22 cellular contexts compared by ENCODE assay signal in genomic region chr2:73488079-73488478, GRCh38.
A peak's percentile ranks its signal among the peaks of the same experiment; 100 is the strongest.
DNase-seq lines count a peak whose midpoint lies in the region; ATAC-seq and TF ChIP-seq lines count a peak whose summit lies in the region.
"Had no signal": no experiment of that assay in that cellular context is flagged by ENCODE, and none has a peak within 500 bp of the region (broad histone marks: within the 10 kb centered on the region; RNA-seq: fewer than 3 reads in every experiment).

No MANE protein-coding gene starts in this region.

- no peak overlapping the region for H3K27ac Mint-ChIP-seq in natural killer cell treated with Interleukin-12 subunit alpha and Interleukin-12 subunit beta and Interleukin-15 and Interleukin-18, amount 100 ng/mL, for 72 hours
- H3K27ac Mint-ChIP-seq in natural killer cell: no peak overlapping the region
- H3K27ac Mint-ChIP-seq in Caco-2 (ENCODE audit: unreplicated experiment): no peak overlapping the region
- no peak overlapping the region for H3K27ac Mint-ChIP-seq in activated CD8-positive, alpha-beta T cell treated with anti-CD3 and anti-CD28 coated beads, Interleukin-2, amount 10 ng/mL, durations not matched to agents 7 days and 5 days
- H3K27ac Mint-ChIP-seq: CD14-positive monocyte; CD4-positive, alpha-beta memory T cell; CD4-positive, CD25-positive, alpha-beta regulatory T cell had no signal

- DNase-seq in natural killer cell treated with Interleukin-12 subunit alpha and Interleukin-12 subunit beta and Interleukin-15 and Interleukin-18, amount 100 ng/mL, for 72 hours (ENCODE audit: low spot score): no peak
- DNase-seq in natural killer cell (no peak), neuronal stem cell (ENCODE audit: low spot score) (no peak), sigmoid colon (peak; percentile 47), upper lobe of right lung (no peak), DMS79 treated with DMSO at 0.1 percent for 48 hours (lab: John Stamatoyannopoulos, UW) (no peak), Caco-2 (no peak)
- no peak for DNase-seq in activated CD8-positive, alpha-beta T cell treated with anti-CD3 and anti-CD28 coated beads, Interleukin-2, amount 10 ng/mL, durations not matched to agents 7 days and 5 days
- DNase-seq: 8988T; ACHN; BE2C; C1 segment of cervical spinal cord; Calu3; CD4-positive, CD25-positive, alpha-beta regulatory T cell; CD8-positive, alpha-beta memory T cell; COR-L47; DMS53; DMS79; GF-D8 had no signal

- H3K14ac ChIP-seq in neuronal stem cell (ENCODE audit: low read length): peak overlapping the region; percentile 47

- H3K23ac ChIP-seq in neuronal stem cell (ENCODE audit: low read depth, low read length, poor library complexity): peak overlapping the region; percentile 67

- no peak for TF ChIP-seq CTCF in natural killer cell (IDR thresholded peaks at IDR 0.05)
- no peak for TF ChIP-seq CTCF in sigmoid colon (IDR thresholded peaks at IDR 0.05)
- TF ChIP-seq CTCF in upper lobe of right lung (IDR thresholded peaks at IDR 0.05): no peak
- TF ChIP-seq CTCF in Caco-2 (IDR thresholded peaks at IDR 0.05; ENCODE audit: insufficient read depth in 1 of 2, low read depth in 1 of 2, low read length in 1 of 2, severe bottlenecking in 1 of 2, unreplicated experiment in 1 of 2): no peak

- CTCF ChIA-PET in Caco-2 (lab: Charles Lee): no interaction called here
- CTCF ChIA-PET in activated CD8-positive, alpha-beta T cell treated with anti-CD3 and anti-CD28 coated beads, Interleukin-2, amount 10 ng/mL, durations not matched to agents 7 days and 5 days (lab: Charles Lee): no interaction called here

- H3K4me1 ChIP-seq in neuronal stem cell (ENCODE audit: control insufficient read depth in 2 of 2, insufficient read depth in 1 of 2, low read depth in 1 of 2, low read length in 2 of 2): peaks cover 0 to 6% of the 10 kb centered on the region in 2 donors
- no peaks in the 10 kb centered on the region for H3K4me1 ChIP-seq in sigmoid colon
- H3K4me1 ChIP-seq in upper lobe of right lung: no peaks in the 10 kb centered on the region
- H3K4me1 ChIP-seq in Caco-2: no peaks in the 10 kb centered on the region
- H3K4me1 ChIP-seq: BE2C had no signal

- peaks cover 4% of the 10 kb centered on the region for H3K79me1 ChIP-seq in neuronal stem cell (ENCODE audit: low read depth, low read length)

- H3K27ac ChIP-seq in neuronal stem cell (replicated peaks; ENCODE audit: low read length) (no peak overlapping the region), sigmoid colon (no peak overlapping the region), upper lobe of right lung (no peak overlapping the region)
- H3K27ac ChIP-seq: BLaER1 had no signal

- H2BK15ac ChIP-seq in neuronal stem cell (ENCODE audit: low read length): no peak overlapping the region

- no peak overlapping the region for H3K9ac ChIP-seq in neuronal stem cell (ENCODE audit: low read depth, low read length, poor library complexity)
- H3K9ac ChIP-seq: BLaER1 had no signal

- no TSS peak for BruUV-seq in Caco-2 (replicated peaks; lab: Mats Ljungman, UMichigan)

- H3K4me3 Mint-ChIP-seq in natural killer cell treated with Interleukin-12 subunit alpha and Interleukin-12 subunit beta and Interleukin-15 and Interleukin-18, amount 100 ng/mL, for 72 hours: no peak overlapping the region
- H3K4me3 Mint-ChIP-seq in natural killer cell (no peak overlapping the region), Caco-2 (ENCODE audit: unreplicated experiment) (no peak overlapping the region)
- H3K4me3 Mint-ChIP-seq in activated CD8-positive, alpha-beta T cell treated with anti-CD3 and anti-CD28 coated beads, Interleukin-2, amount 10 ng/mL, durations not matched to agents 7 days and 5 days: no peak overlapping the region
- H3K4me3 Mint-ChIP-seq: CD14-positive monocyte; CD4-positive, alpha-beta memory T cell; CD8-positive, alpha-beta memory T cell had no signal

- H3K36me3 ChIP-seq in neuronal stem cell (replicated peaks in 1 of 2; ENCODE audit: control insufficient read depth in 2 of 2, insufficient read depth in 2 of 2, low read length in 2 of 2): peaks cover 19 to 56% of the 10 kb centered on the region in 2 donors
- peaks cover 0 to 30% (median 10%) of the 10 kb centered on the region in 4 donors for H3K36me3 ChIP-seq in sigmoid colon
- H3K36me3 ChIP-seq in upper lobe of right lung: peaks cover 20% of the 10 kb centered on the region
- H3K36me3 ChIP-seq in Caco-2 (ENCODE audit: control insufficient read depth, insufficient read depth, low read length): no peaks in the 10 kb centered on the region
- H3K36me3 ChIP-seq: BE2C had no signal

- no peak overlapping the region for H2BK5ac ChIP-seq in neuronal stem cell (ENCODE audit: low read length)

- peaks cover 25% of the 10 kb centered on the region for H3K36me3 Mint-ChIP-seq in natural killer cell treated with Interleukin-12 subunit alpha and Interleukin-12 subunit beta and Interleukin-15 and Interleukin-18, amount 100 ng/mL, for 72 hours
- H3K36me3 Mint-ChIP-seq in natural killer cell (peaks cover 25% of the 10 kb centered on the region), Caco-2 (ENCODE audit: insufficient read depth, unreplicated experiment) (no peaks in the 10 kb centered on the region)
- peaks cover 46% of the 10 kb centered on the region for H3K36me3 Mint-ChIP-seq in activated CD8-positive, alpha-beta T cell treated with anti-CD3 and anti-CD28 coated beads, Interleukin-2, amount 10 ng/mL, durations not matched to agents 7 days and 5 days (ENCODE audit: low read depth)

- TF ChIP-seq POLR2A in sigmoid colon (IDR thresholded peaks at IDR 0.05): no peak

- H3K4me3 ChIP-seq in neuronal stem cell (ENCODE audit: low read length in 2 of 2): peak overlapping the region in 1 of 2 donors; percentile 22
- no peak overlapping the region for H3K4me3 ChIP-seq in sigmoid colon
- no peak overlapping the region for H3K4me3 ChIP-seq in upper lobe of right lung
- no peak overlapping the region for H3K4me3 ChIP-seq in Caco-2 (ENCODE audit: low read depth, low read length)

- no peak for TF ChIP-seq EP300 in sigmoid colon (IDR thresholded peaks at IDR 0.05)

- H3K27me3 ChIP-seq in neuronal stem cell (ENCODE audit: control insufficient read depth in 3 of 3, insufficient read depth in 3 of 3, low read depth in 1 of 3, low read length in 3 of 3) (no peaks in the 10 kb centered on the region), sigmoid colon (no peaks in the 10 kb centered on the region), upper lobe of right lung (no peaks in the 10 kb centered on the region), Caco-2 (replicated peaks; ENCODE audit: control insufficient read depth, insufficient read depth, low read length) (no peaks in the 10 kb centered on the region)
- H3K27me3 ChIP-seq: BE2C, BLaER1 had no signal

- no peak overlapping the region for H3K4me2 ChIP-seq in neuronal stem cell (ENCODE audit: insufficient read depth, low read length, poor library complexity, severe bottlenecking)
- H3K4me2 ChIP-seq: BLaER1 had no signal

- peak overlapping the region; percentile 9 for H4K8ac ChIP-seq in neuronal stem cell (ENCODE audit: low read depth, low read length)

- H2AFZ ChIP-seq in neuronal stem cell (ENCODE audit: low read length): no peak overlapping the region

- peaks cover 5% of the 10 kb centered on the region in 2 donors for H3K9me3 ChIP-seq in neuronal stem cell (replicated peaks in 1 of 2; ENCODE audit: control insufficient read depth in 2 of 2, insufficient read depth in 1 of 2, low read depth in 1 of 2, low read length in 2 of 2)
- H3K9me3 ChIP-seq in sigmoid colon: no peaks in the 10 kb centered on the region
- H3K9me3 ChIP-seq in upper lobe of right lung: no peaks in the 10 kb centered on the region
- H3K9me3 ChIP-seq in Caco-2: no peaks in the 10 kb centered on the region
- H3K9me3 ChIP-seq: BE2C had no signal

- WGBS in neuronal stem cell (ENCODE audit: extremely low coverage in 2 of 2, insufficient read length in 2 of 2, insufficient replicate concordance in 1 of 2), 2 donors: no CpG with 5 or more reads among the region's 7 CpGs
- 97% methylated on average over 7 of the region's 7 CpGs for WGBS in sigmoid colon, 2 donors

- H2AK5ac ChIP-seq in neuronal stem cell (ENCODE audit: low read depth, low read length): no peak overlapping the region

- intact Hi-C loops in natural killer cell (cut with micrococcal nuclease) (no loop called here), sigmoid colon (cut with DNase I) (no loop called here), upper lobe of right lung (cut with DNase I) (no loop called here), Caco-2 (cut with micrococcal nuclease; ENCODE audit: unreplicated experiment) (no loop called here)

- no peak overlapping the region for H3K4ac ChIP-seq in neuronal stem cell (ENCODE audit: low read length)

- no peak overlapping the region for H2BK120ac ChIP-seq in neuronal stem cell (ENCODE audit: low read depth, low read length)

- POLR2A ChIA-PET in Caco-2 (lab: Charles Lee): no interaction called here
- POLR2A ChIA-PET in activated CD8-positive, alpha-beta T cell treated with anti-CD3 and anti-CD28 coated beads, Interleukin-2, amount 10 ng/mL, durations not matched to agents 7 days and 5 days (lab: Charles Lee): no interaction called here

- no peaks in the 10 kb centered on the region for H3K27me3 Mint-ChIP-seq in natural killer cell treated with Interleukin-12 subunit alpha and Interleukin-12 subunit beta and Interleukin-15 and Interleukin-18, amount 100 ng/mL, for 72 hours
- H3K27me3 Mint-ChIP-seq in natural killer cell (ENCODE audit: low read depth in 2 of 2): no peaks in the 10 kb centered on the region
- H3K27me3 Mint-ChIP-seq in Caco-2 (ENCODE audit: insufficient read depth, unreplicated experiment): no peaks in the 10 kb centered on the region
- H3K27me3 Mint-ChIP-seq in activated CD8-positive, alpha-beta T cell treated with anti-CD3 and anti-CD28 coated beads, Interleukin-2, amount 10 ng/mL, durations not matched to agents 7 days and 5 days (ENCODE audit: low read depth): no peaks in the 10 kb centered on the region
- H3K27me3 Mint-ChIP-seq: CD4-positive, alpha-beta memory T cell; CD4-positive, CD25-positive, alpha-beta regulatory T cell; CD8-positive, alpha-beta memory T cell had no signal

- peak overlapping the region; percentile 72 for H3K18ac ChIP-seq in neuronal stem cell (ENCODE audit: low read length)

- H4K91ac ChIP-seq in neuronal stem cell (ENCODE audit: low read depth, low read length, poor library complexity): no peak overlapping the region

- no peak overlapping the region for H2BK12ac ChIP-seq in neuronal stem cell (ENCODE audit: low read length)

- peaks cover 3% of the 10 kb centered on the region for H3K9me3 Mint-ChIP-seq in natural killer cell treated with Interleukin-12 subunit alpha and Interleukin-12 subunit beta and Interleukin-15 and Interleukin-18, amount 100 ng/mL, for 72 hours
- H3K9me3 Mint-ChIP-seq in natural killer cell: peaks cover 2 to 3% of the 10 kb centered on the region in 2 donors
- peaks cover 10% of the 10 kb centered on the region for H3K9me3 Mint-ChIP-seq in Caco-2 (ENCODE audit: unreplicated experiment)
- H3K9me3 Mint-ChIP-seq in activated CD8-positive, alpha-beta T cell treated with anti-CD3 and anti-CD28 coated beads, Interleukin-2, amount 10 ng/mL, durations not matched to agents 7 days and 5 days (ENCODE audit: insufficient read depth): no peaks in the 10 kb centered on the region

- H3K4me1 Mint-ChIP-seq in natural killer cell treated with Interleukin-12 subunit alpha and Interleukin-12 subunit beta and Interleukin-15 and Interleukin-18, amount 100 ng/mL, for 72 hours (ENCODE audit: low read depth in 2 of 2): peaks cover 5 to 10% of the 10 kb centered on the region in 2 donors
- H3K4me1 Mint-ChIP-seq in natural killer cell: peaks cover 13 to 22% of the 10 kb centered on the region in 2 donors
- H3K4me1 Mint-ChIP-seq in Caco-2 (ENCODE audit: low read depth, unreplicated experiment): no peaks in the 10 kb centered on the region
- H3K4me1 Mint-ChIP-seq in activated CD8-positive, alpha-beta T cell treated with anti-CD3 and anti-CD28 coated beads, Interleukin-2, amount 10 ng/mL, durations not matched to agents 7 days and 5 days (ENCODE audit: low read depth): peaks cover 14% of the 10 kb centered on the region

- ATAC-seq in natural killer cell treated with Interleukin-12 subunit alpha and Interleukin-12 subunit beta and Interleukin-15 and Interleukin-18, amount 100 ng/mL, for 72 hours: peak; percentile 36 to 43
- ATAC-seq in natural killer cell (no peak), upper lobe of right lung (peak; percentile 41)
- ATAC-seq in activated CD8-positive, alpha-beta T cell treated with anti-CD3 and anti-CD28 coated beads, Interleukin-2, amount 10 ng/mL, durations not matched to agents 7 days and 5 days: no peak

Comparison
In these comparisons a context has a peak if more than half of its experiments do, and no peak if none do; other contexts are left out.
1. ATAC-seq: peak in natural killer cell treated with Interleukin-12 subunit alpha and Interleukin-12 subunit beta and Interleukin-15 and Interleukin-18, amount 100 ng/mL, for 72 hours (2 of 2) and upper lobe of right lung (single experiment); none in natural killer cell (0 of 3) and activated CD8-positive, alpha-beta T cell treated with anti-CD3 and anti-CD28 coated beads, Interleukin-2, amount 10 ng/mL, durations not matched to agents 7 days and 5 days (single experiment).